In genomic region chr4:37826282-37827029, GRCh38 we compare ENCODE assay signal across 1 cellular context.
TF ChIP-seq lines count a peak whose summit lies in the region.

Gene PGM2, plus strand, starts transcription at chr4:37826686. Its CDS starts 47 bp downstream, at chr4:37826733.

TF ChIP-seq in HepG2, 621 proteins besides CTCF, POLR2A, EP300 and RAD21 (continued from another document and continues in another):
- TF ChIP-seq BCLAF1 (IDR thresholded peaks at IDR 0.05) (no peak), HNRNPH1 (optimal IDR thresholded peaks at IDR 0.05; ENCODE audit: low read depth, low read length) (no peak), RFX1 (IDR thresholded peaks at IDR 0.05) (no peak), HNRNPUL1 (IDR thresholded peaks at IDR 0.05; ENCODE audit: low read depth, low read length) (no peak), SAFB2 (CRISPR knock-in tag; IDR thresholded peaks at IDR 0.05; ENCODE audit: borderline replicate concordance, low read depth) (peak; percentile 82; the same call in 1 of the 2 replicates), AFF4 (CRISPR knock-in tag; IDR thresholded peaks at IDR 0.05) (no peak), ZNF672 (CRISPR knock-in tag; IDR thresholded peaks at IDR 0.05) (no peak), MBD4 (IDR thresholded peaks at IDR 0.05; ENCODE audit: borderline replicate concordance, low read length) (no peak), HOXD1 (CRISPR knock-in tag; IDR thresholded peaks at IDR 0.05) (peak; percentile 49; the same call in 1 of the 2 replicates), ZNF143 (CRISPR knock-in tag; IDR thresholded peaks at IDR 0.05) (no peak), HES4 (CRISPR knock-in tag; IDR thresholded peaks at IDR 0.05; ENCODE audit: borderline replicate concordance) (no peak; the same call in 1 of the 2 replicates), ZNF326 (CRISPR knock-in tag; IDR thresholded peaks at IDR 0.05; ENCODE audit: borderline replicate concordance) (no peak), PHF5A (CRISPR knock-in tag; IDR thresholded peaks at IDR 0.05; ENCODE audit: low read depth, unreplicated experiment) (peak; percentile 46), ARNT (IDR thresholded peaks at IDR 0.05) (no peak), SYNCRIP (IDR thresholded peaks at IDR 0.05; ENCODE audit: insufficient read depth, low read depth, low read length) (no peak), YEATS4 (CRISPR knock-in tag; IDR thresholded peaks at IDR 0.05; ENCODE audit: borderline replicate concordance) (peak; percentile 67; the same call in 1 of the 2 replicates), RBM39 (IDR thresholded peaks at IDR 0.05; ENCODE audit: low read depth, low read length, poor library complexity, severe bottlenecking) (peak; percentile 93), NRL (CRISPR knock-in tag; IDR thresholded peaks at IDR 0.05; ENCODE audit: borderline replicate concordance) (peak; percentile 84), ZNF546 (CRISPR knock-in tag; conservative IDR thresholded peaks at IDR 0.05) (peak; percentile 83; the same call in 1 of the 2 replicates), FIP1L1 (IDR thresholded peaks at IDR 0.05; ENCODE audit: borderline replicate concordance, insufficient read depth, low read depth, low read length) (0 out of 2 replicates have a peak, but pooled peaks have one; percentile 43), XRCC5 (optimal IDR thresholded peaks at IDR 0.05; ENCODE audit: low read length) (peak; percentile 77), THAP9 (CRISPR knock-in tag; IDR thresholded peaks at IDR 0.05; ENCODE audit: borderline replicate concordance) (peak; percentile 80), ZNF770 (CRISPR knock-in tag; IDR thresholded peaks at IDR 0.05) (peak; percentile 57; the same call in 1 of the 2 replicates), KLF13 (CRISPR knock-in tag; IDR thresholded peaks at IDR 0.05) (peak; percentile 51; the same call in 1 of the 2 replicates), RFX3 (CRISPR knock-in tag; IDR thresholded peaks at IDR 0.05) (no peak), WIZ (CRISPR knock-in tag; IDR thresholded peaks at IDR 0.05) (no peak; the same call in 1 of the 2 replicates), SALL2 (CRISPR knock-in tag; IDR thresholded peaks at IDR 0.05) (0 out of 2 replicates have a peak, but pooled peaks have one; percentile 66), ZNF816 (CRISPR knock-in tag; IDR thresholded peaks at IDR 0.05; ENCODE audit: borderline replicate concordance) (no peak), TRIM24 (CRISPR knock-in tag; IDR thresholded peaks at IDR 0.05) (no peak), ZNF18 (CRISPR knock-in tag; IDR thresholded peaks at IDR 0.05; ENCODE audit: insufficient replicate concordance) (peak; percentile 57), TFE3 (CRISPR knock-in tag; IDR thresholded peaks at IDR 0.05) (no peak; the same call in 1 of the 2 replicates), ERF (CRISPR knock-in tag; IDR thresholded peaks at IDR 0.05) (0 out of 2 replicates have a peak, but pooled peaks have one; percentile 50), ZNF776 (CRISPR knock-in tag; IDR thresholded peaks at IDR 0.05) (peak; percentile 87; the same call in 1 of the 2 replicates), EED (CRISPR knock-in tag; IDR thresholded peaks at IDR 0.05) (peak; percentile 93), ZNF660 (CRISPR knock-in tag; IDR thresholded peaks at IDR 0.05; ENCODE audit: borderline replicate concordance, low read depth) (no peak), ZNF782 (CRISPR knock-in tag; IDR thresholded peaks at IDR 0.05; ENCODE audit: borderline replicate concordance) (peak; percentile 82; the same call in 1 of the 2 replicates), AKNA (CRISPR knock-in tag; IDR thresholded peaks at IDR 0.05; ENCODE audit: borderline replicate concordance) (no peak), CREM (IDR thresholded peaks at IDR 0.05) (no peak), CREM (CRISPR knock-in tag; IDR thresholded peaks at IDR 0.05) (no peak), ZNF12 (CRISPR knock-in tag; IDR thresholded peaks at IDR 0.05) (no peak)
